Comparison of ENCODE assay signal across 9 cellular contexts in genomic region chr5:72245517-72246238, GRCh38.
A peak's percentile ranks its signal among the peaks of the same experiment; 100 is the strongest.
DNase-seq lines count a peak whose midpoint lies in the region; ATAC-seq, FAIRE-seq and TF ChIP-seq lines count a peak whose summit lies in the region.
"Had no signal": no experiment of that assay in that cellular context is flagged by ENCODE, and none has a peak within 500 bp of the region (broad histone marks: within the 10 kb centered on the region; RNA-seq: fewer than 3 reads in every experiment).

No MANE protein-coding gene starts in this region.

- no peak overlapping the region for H3K4me3 ChIP-seq in Karpas-422 (ENCODE audit: low read length)
- no peak overlapping the region for H3K4me3 ChIP-seq in mesodermal cell (ENCODE audit: extremely low read depth, insufficient read depth, low read length, poor library complexity, severe bottlenecking)
- H3K4me3 ChIP-seq in thoracic aorta = no peak overlapping the region

- no peaks in the 10 kb centered on the region for H3K27me3 ChIP-seq in Karpas-422 (ENCODE audit: low read length)
- no peaks in the 10 kb centered on the region for H3K27me3 ChIP-seq in thoracic aorta (replicated peaks; ENCODE audit: insufficient read depth)

- ATAC-seq in thoracic aorta (ENCODE audit: insufficient number of reproducible peaks, low FRiP score, low read depth) = no peak
- no peak for ATAC-seq in HG02642 (IDR thresholded peaks at IDR 0.05; ENCODE audit: poor library complexity, unreplicated experiment)
- ATAC-seq in GM18498 (IDR thresholded peaks at IDR 0.05; ENCODE audit: unreplicated experiment) = no peak

- no peak for DNase-seq in Karpas-422
- DNase-seq in cerebellar cortex (ENCODE audit: low spot score) = peak; percentile 28
- no peak for DNase-seq in thoracic aorta (ENCODE audit: low spot score)
- no peak for DNase-seq in stimulated activated CD4-positive, alpha-beta T cell treated with anti-CD3 and anti-CD28 coated beads, Interleukin-12 subunit alpha, Interleukin-12 subunit beta, amount 100 ng/mL, for 4 hours
- DNase-seq in frontal cortex (ENCODE audit: low spot score in 2 of 2) = no peak
- DNase-seq: activated CD4-positive, alpha-beta T cell treated with anti-CD3 and anti-CD28 coated beads, Interleukin-2, amount 10 ng/mL, durations not matched to agents 7 days and 5 days had no signal

- no peaks in the 10 kb centered on the region for H4K20me1 ChIP-seq in Karpas-422 (ENCODE audit: insufficient read depth, low read depth, low read length)

- no peak overlapping the region for H2AFZ ChIP-seq in Karpas-422 (ENCODE audit: low read length)

- peak overlapping the region; percentile 41 for H3K27ac ChIP-seq in Karpas-422 (ENCODE audit: low read length)
- peak overlapping the region; percentile 68 for H3K27ac ChIP-seq in mesodermal cell (ENCODE audit: low read depth, low read length, severe bottlenecking)
- peak overlapping the region; percentile 78 to 83 for H3K27ac ChIP-seq in thoracic aorta

- H3K79me2 ChIP-seq in Karpas-422 (ENCODE audit: low read length) = peaks cover 92% of the 10 kb centered on the region

- H3K4me1 ChIP-seq in Karpas-422 (ENCODE audit: low read length) (peaks cover 26% of the 10 kb centered on the region), mesodermal cell (ENCODE audit: control insufficient read depth, insufficient read depth, low read length, poor library complexity, severe bottlenecking) (peaks cover 39% of the 10 kb centered on the region), thoracic aorta (ENCODE audit: control insufficient read depth in 1 of 2, low read depth in 2 of 2) (peaks cover 50 to 85% of the 10 kb centered on the region in 2 donors)

- 83 to 91% methylated on average over 1 to 2 of the region's 3 CpGs for WGBS in mesodermal cell (ENCODE audit: insufficient coverage in 2 of 2), 2 experiments

- H3K36me3 ChIP-seq in Karpas-422 (ENCODE audit: insufficient read depth, low read length) (no peaks in the 10 kb centered on the region), mesodermal cell (ENCODE audit: control insufficient read depth, insufficient read depth, low read length) (peaks cover 5% of the 10 kb centered on the region), thoracic aorta (no peaks in the 10 kb centered on the region)

- FAIRE-seq in frontal cortex (lab: Jason Lieb, UNC) = no peak

- no peak for TF ChIP-seq CTCF in thoracic aorta (IDR thresholded peaks at IDR 0.05)

- H3K4me2 ChIP-seq in Karpas-422 (ENCODE audit: low read depth, low read length, poor library complexity, severe bottlenecking) = no peak overlapping the region

- no peak overlapping the region for H3K9ac ChIP-seq in Karpas-422 (ENCODE audit: low read length)

- no peaks in the 10 kb centered on the region for H3K9me2 ChIP-seq in Karpas-422 (replicated peaks; ENCODE audit: insufficient read depth, low read length)

- no peaks in the 10 kb centered on the region for H3K9me3 ChIP-seq in Karpas-422 (ENCODE audit: low read length)
- no peaks in the 10 kb centered on the region for H3K9me3 ChIP-seq in mesodermal cell (ENCODE audit: control insufficient read depth, low read length)
- no peaks in the 10 kb centered on the region for H3K9me3 ChIP-seq in thoracic aorta
